In the genomic region with DNA sequence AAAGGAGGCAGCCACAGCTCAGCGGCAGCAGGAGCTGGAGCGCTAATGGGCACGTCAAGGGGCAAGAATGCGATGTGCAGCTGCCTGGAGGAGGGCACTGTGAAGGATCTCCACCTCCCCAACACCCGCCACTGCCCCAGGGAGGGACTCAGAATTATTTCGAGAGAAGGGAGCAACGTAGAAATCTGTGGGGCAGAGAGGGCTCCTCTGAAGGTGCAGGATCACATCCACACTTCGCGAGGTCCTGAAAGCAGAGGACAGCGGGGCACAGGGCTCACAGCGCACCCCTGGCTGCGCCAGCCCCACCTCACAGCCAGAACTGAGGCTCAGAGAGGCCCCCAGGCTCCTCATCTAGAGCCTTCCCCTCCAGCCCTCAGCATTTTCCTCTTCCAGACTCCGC, we compare ENCODE assay signal across 21 cellular contexts. TPM values are rescaled to one million over a fixed set of nuclear protein-coding genes. Genes with fewer than 3 reads are reported as not detected.
DNase-seq lines count a peak whose midpoint lies in the region; ATAC-seq and TF ChIP-seq lines count a peak whose summit lies in the region.
"Had no signal": no experiment of that assay in that cellular context is flagged by ENCODE, and none has a peak within 500 bp of the region (broad histone marks: within the 10 kb centered on the region; RNA-seq: fewer than 3 reads in every experiment).

No MANE protein-coding gene starts in this region.

- H3K9me3 ChIP-seq in esophagus muscularis mucosa (no peaks in the 10 kb centered on the region), neural progenitor cell (ENCODE audit: low read depth) (no peaks in the 10 kb centered on the region)
- no peaks in the 10 kb centered on the region for H3K9me3 ChIP-seq in CD8-positive, alpha-beta memory T cell (ENCODE audit: low read length)
- H3K9me3 ChIP-seq: BE2C, Caco-2 had no signal

- no peak for TF ChIP-seq CTCF in esophagus muscularis mucosa (IDR thresholded peaks at IDR 0.05)
- no peak for TF ChIP-seq CTCF in neural progenitor cell (IDR thresholded peaks at IDR 0.05)

- H3K27me3 ChIP-seq in esophagus muscularis mucosa (peaks cover 0 to 13% (median under 1%) of the 10 kb centered on the region in 4 donors), neural progenitor cell (peaks cover 43% of the 10 kb centered on the region)
- peaks cover 15% of the 10 kb centered on the region for H3K27me3 ChIP-seq in CD8-positive, alpha-beta memory T cell (ENCODE audit: insufficient read depth, low read length, poor library complexity, severe bottlenecking)
- H3K27me3 ChIP-seq: BE2C had no signal

- H3K79me2 ChIP-seq in neural progenitor cell (ENCODE audit: low read depth), result no peaks in the 10 kb centered on the region

- H3K4me1 Mint-ChIP-seq in neural progenitor cell, result peaks cover 17% of the 10 kb centered on the region
- no peaks in the 10 kb centered on the region for H3K4me1 Mint-ChIP-seq in stimulated activated naive B cell treated with anti-CD40 and anti-IgM and Interleukin-4, amounts not matched to agents 10 μg/mL and 1 μg/mL and 100 μg/mL, for 72 hours
- H3K4me1 Mint-ChIP-seq in CD8-positive, alpha-beta memory T cell, result no peaks in the 10 kb centered on the region
- H3K4me1 Mint-ChIP-seq: CD4-positive, alpha-beta memory T cell had no signal

- TF ChIP-seq POLR2A in esophagus muscularis mucosa (IDR thresholded peaks at IDR 0.05; ENCODE audit: low read depth), result no peak

- H3K36me3 ChIP-seq in esophagus muscularis mucosa (no peaks in the 10 kb centered on the region), neural progenitor cell (no peaks in the 10 kb centered on the region)
- no peaks in the 10 kb centered on the region for H3K36me3 ChIP-seq in CD8-positive, alpha-beta memory T cell (ENCODE audit: insufficient read depth, low read length)
- H3K36me3 ChIP-seq: BE2C; BLaER1 treated with 17β-estradiol and CSF1 and Interleukin-3, amounts not matched to agents 10 nM and 100 nM had no signal

- H3K27me3 Mint-ChIP-seq in neural progenitor cell (ENCODE audit: insufficient read depth, low read depth), result peaks cover 4% of the 10 kb centered on the region
- peaks cover 30 to 32% of the 10 kb centered on the region in 2 donors for H3K27me3 Mint-ChIP-seq in stimulated activated naive B cell treated with anti-CD40 and anti-IgM and Interleukin-4, amounts not matched to agents 10 μg/mL and 1 μg/mL and 100 μg/mL, for 72 hours
- H3K27me3 Mint-ChIP-seq in CD8-positive, alpha-beta memory T cell, result peaks cover 25 to 56% of the 10 kb centered on the region in 2 donors

- 88% methylated on average over 11 of the region's 13 CpGs for WGBS in esophagus muscularis mucosa

- H3K4me3 ChIP-seq in esophagus muscularis mucosa (no peak overlapping the region), neural progenitor cell (no peak overlapping the region)
- no peak overlapping the region for H3K4me3 ChIP-seq in CD8-positive, alpha-beta memory T cell (ENCODE audit: low read length)
- H3K4me3 ChIP-seq: A549; BLaER1 treated with 17β-estradiol and CSF1 and Interleukin-3, amounts not matched to agents 10 nM and 100 nM; GM23248 had no signal

- intact Hi-C loops in esophagus muscularis mucosa (cut with DNase I), result no loop called here

- no peak overlapping the region for H3K4me3 Mint-ChIP-seq in neural progenitor cell
- H3K4me3 Mint-ChIP-seq in stimulated activated naive B cell treated with anti-CD40 and anti-IgM and Interleukin-4, amounts not matched to agents 10 μg/mL and 1 μg/mL and 100 μg/mL, for 72 hours, result no peak overlapping the region
- H3K4me3 Mint-ChIP-seq in CD8-positive, alpha-beta memory T cell, result peak overlapping the region in 1 of 7 donors; percentile 7
- H3K4me3 Mint-ChIP-seq: CD4-positive, alpha-beta memory T cell; H9; HFFc6 had no signal

- TF ChIP-seq EP300 in esophagus muscularis mucosa (IDR thresholded peaks at IDR 0.05), result no peak

- H3F3A ChIP-seq in neural progenitor cell (ENCODE audit: low read depth), result peaks cover 10% of the 10 kb centered on the region

- H3K4me2 ChIP-seq in neural progenitor cell, result no peak overlapping the region
- H3K4me2 ChIP-seq: A549; BLaER1 treated with 17β-estradiol and CSF1 and Interleukin-3, amounts not matched to agents 10 nM and 100 nM had no signal

- no peaks in the 10 kb centered on the region for H3K9me3 Mint-ChIP-seq in neural progenitor cell
- peaks cover 0 to 2% of the 10 kb centered on the region in 2 donors for H3K9me3 Mint-ChIP-seq in stimulated activated naive B cell treated with anti-CD40 and anti-IgM and Interleukin-4, amounts not matched to agents 10 μg/mL and 1 μg/mL and 100 μg/mL, for 72 hours
- no peaks in the 10 kb centered on the region for H3K9me3 Mint-ChIP-seq in CD8-positive, alpha-beta memory T cell
- H3K9me3 Mint-ChIP-seq: CD4-positive, alpha-beta memory T cell; H9 had no signal

- POLR2A ChIA-PET in CD8-positive, alpha-beta memory T cell (lab: Charles Lee), result no interaction called here

- peaks cover 0 to 3% (median under 1%) of the 10 kb centered on the region in 4 donors for H3K4me1 ChIP-seq in esophagus muscularis mucosa
- no peaks in the 10 kb centered on the region for H3K4me1 ChIP-seq in neural progenitor cell
- no peaks in the 10 kb centered on the region for H3K4me1 ChIP-seq in CD8-positive, alpha-beta memory T cell (ENCODE audit: insufficient read depth, low read length)
- H3K4me1 ChIP-seq: A549; BE2C; BLaER1 treated with 17β-estradiol and CSF1 and Interleukin-3, amounts not matched to agents 10 nM and 100 nM; Caco-2 had no signal

- peak overlapping the region; percentile 82 for H3K27ac Mint-ChIP-seq in neural progenitor cell
- H3K27ac Mint-ChIP-seq in stimulated activated naive B cell treated with anti-CD40 and anti-IgM and Interleukin-4, amounts not matched to agents 10 μg/mL and 1 μg/mL and 100 μg/mL, for 72 hours, result peak overlapping the region; percentile 59
- H3K27ac Mint-ChIP-seq in CD8-positive, alpha-beta memory T cell, result no peak overlapping the region
- H3K27ac Mint-ChIP-seq: CD4-positive, alpha-beta memory T cell; H9; HFFc6 had no signal

- H4K20me1 ChIP-seq in neural progenitor cell (ENCODE audit: low read depth), result no peaks in the 10 kb centered on the region
- H4K20me1 ChIP-seq: BLaER1 treated with 17β-estradiol and CSF1 and Interleukin-3, amounts not matched to agents 10 nM and 100 nM had no signal

- no peak overlapping the region for H3K27ac ChIP-seq in esophagus muscularis mucosa (replicated peaks in 1 of 4)
- H3K27ac ChIP-seq in neural progenitor cell, result no peak overlapping the region
- H3K27ac ChIP-seq in CD8-positive, alpha-beta memory T cell (ENCODE audit: low read depth, low read length), result no peak overlapping the region
- H3K27ac ChIP-seq: A549; BLaER1 treated with 17β-estradiol and CSF1 and Interleukin-3, amounts not matched to agents 10 nM and 100 nM; GM23248 had no signal

- H3K9ac ChIP-seq in neural progenitor cell, result no peak overlapping the region
- H3K9ac ChIP-seq: BLaER1 treated with 17β-estradiol and CSF1 and Interleukin-3, amounts not matched to agents 10 nM and 100 nM; GM23248 had no signal

- CTCF ChIA-PET in CD8-positive, alpha-beta memory T cell (lab: Charles Lee), result interaction anchor here (0.7 kb wide), 1 partner anchor 1316 kb away, joined by 3 read pairs; no protein-coding TSS in a partner anchor

- ATAC-seq in stimulated activated naive B cell treated with anti-CD40 and anti-IgM and Interleukin-4, amounts not matched to agents 10 μg/mL and 1 μg/mL and 100 μg/mL, for 72 hours (replicated peaks), result no peak
- ATAC-seq in GM21717 (IDR thresholded peaks at IDR 0.05; ENCODE audit: unreplicated experiment), result no peak
- ATAC-seq: A549, HCT116 had no signal

- DNase-seq in NCI-H226 (peak; percentile 9), esophagus muscularis mucosa (ENCODE audit: extremely low spot score) (peak; percentile 80), neural progenitor cell (ENCODE audit: low spot score) (no peak), NCI-H345 treated with DMSO at 0.1 percent for 48 hours (lab: John Stamatoyannopoulos, UW; ENCODE audit: unreplicated experiment) (no peak)
- DNase-seq in stimulated activated naive B cell treated with anti-CD40 and anti-IgM and Interleukin-4, amounts not matched to agents 10 μg/mL and 1 μg/mL and 100 μg/mL, for 72 hours, result no peak
- no peak for DNase-seq in CD8-positive, alpha-beta memory T cell
- DNase-seq: 8988T; ACHN; AML-193; BE2C; Caco-2; CD4-positive, alpha-beta memory T cell; DMS153; DND-41; GM23248; H9; HFFc6 had no signal

- H3K36me3 Mint-ChIP-seq in neural progenitor cell, result no peaks in the 10 kb centered on the region
- no peaks in the 10 kb centered on the region for H3K36me3 Mint-ChIP-seq in stimulated activated naive B cell treated with anti-CD40 and anti-IgM and Interleukin-4, amounts not matched to agents 10 μg/mL and 1 μg/mL and 100 μg/mL, for 72 hours
- no peaks in the 10 kb centered on the region for H3K36me3 Mint-ChIP-seq in CD8-positive, alpha-beta memory T cell
- H3K36me3 Mint-ChIP-seq: CD4-positive, alpha-beta memory T cell had no signal

- H2AFZ ChIP-seq in neural progenitor cell (replicated peaks), result no peak overlapping the region
- H2AFZ ChIP-seq: GM23248 had no signal

RNA-seq across cellular contexts. Expression of gene COL23A1, which starts 7.9 kb away (rescaled TPM):
- 1 to 10 TPM in 3 of 4 donors, under 1 TPM in 1; 0.83 to 1.8 (median 1.5) TPM for total RNA-seq in esophagus muscularis mucosa
- total RNA-seq in neural progenitor cell (ENCODE audit: low replicate concordance), result 1.3 TPM in 1 of 2 replicates, not detected in the other
- total RNA-seq in CD8-positive, alpha-beta memory T cell, result under 1 TPM; 0.20 to 0.28 TPM
- polyA plus RNA-seq in CD8-positive, alpha-beta memory T cell, result not detected
- total RNA-seq: GM23248, HFFc6 had no signal
- polyA plus RNA-seq: A549; CD4-positive, alpha-beta memory T cell; GM23248 had no signal

RNA-seq across cellular contexts. Expression of gene CLK4, which starts 44.6 kb away (rescaled TPM):
- total RNA-seq in esophagus muscularis mucosa, result 10 to 100 TPM; 16.7 to 24.9 (median 18.9) TPM
- total RNA-seq in neural progenitor cell (ENCODE audit: low replicate concordance), result 20.3 and 41.1 TPM in 2 replicates
- 10 to 100 TPM; 27.4 to 29.2 TPM for total RNA-seq in CD8-positive, alpha-beta memory T cell
- polyA plus RNA-seq in CD8-positive, alpha-beta memory T cell, result 16.3 TPM

Comparison
In these comparisons a context has a peak if more than half of its experiments do, and no peak if none do; other contexts are left out.
1. DNase-seq: peak in NCI-H226 (single experiment) and esophagus muscularis mucosa (single experiment); none in neural progenitor cell (single experiment), stimulated activated naive B cell treated with anti-CD40 and anti-IgM and Interleukin-4, amounts not matched to agents 10 μg/mL and 1 μg/mL and 100 μg/mL, for 72 hours (single experiment), CD8-positive, alpha-beta memory T cell (0 of 5) and NCI-H345 treated with DMSO at 0.1 percent for 48 hours (single experiment).
2. H3K27ac Mint-ChIP-seq: peak in neural progenitor cell (single experiment) and stimulated activated naive B cell treated with anti-CD40 and anti-IgM and Interleukin-4, amounts not matched to agents 10 μg/mL and 1 μg/mL and 100 μg/mL, for 72 hours (single experiment); none in CD8-positive, alpha-beta memory T cell (0 of 8).